Comparison of ENCODE assay signal across 9 cellular contexts in genomic region chr1:155081472-155082300, GRCh38. TPM values are rescaled to one million over a fixed set of nuclear protein-coding genes. Genes with fewer than 3 reads are reported as not detected.
DNase-seq lines count a peak whose midpoint lies in the region; ATAC-seq and TF ChIP-seq lines count a peak whose summit lies in the region.
"Had no signal": no experiment of that assay in that cellular context is flagged by ENCODE, and none has a peak within 500 bp of the region (broad histone marks: within the 10 kb centered on the region; RNA-seq: fewer than 3 reads in every experiment).

No MANE protein-coding gene starts in this region.

- H3K36me3 ChIP-seq in H7 (replicated peaks; ENCODE audit: control insufficient read depth, insufficient read depth, low read length) (no peaks in the 10 kb centered on the region), sigmoid colon (no peaks in the 10 kb centered on the region)

- TF ChIP-seq POLR2A in sigmoid colon (IDR thresholded peaks at IDR 0.05): no peak

- H3K27ac Mint-ChIP-seq in effector memory CD8-positive, alpha-beta T cell: peak overlapping the region in 1 of 2 donors; percentile 3

- DNase-seq in H7 (peak; percentile 79), NOMO-1 treated with dmso at 0.1 percent for 144 hours (lab: John Stamatoyannopoulos, UW; ENCODE audit: unreplicated experiment) (peak; percentile 21), sigmoid colon (peak; percentile 56), epidermal melanocyte (ENCODE audit: insufficient read length, low spot score) (no peak), NCI-H128 (lab: John Stamatoyannopoulos, UW; ENCODE audit: unreplicated experiment) (no peak), NCI-H510A (lab: John Stamatoyannopoulos, UW) (no peak)
- no peak for DNase-seq in effector memory CD8-positive, alpha-beta T cell

- H3K4me1 ChIP-seq in sigmoid colon: peaks cover 0 to 63% (median 62%) of the 10 kb centered on the region in 4 donors

- peaks cover 41 to 45% of the 10 kb centered on the region in 2 donors for H3K4me1 Mint-ChIP-seq in effector memory CD8-positive, alpha-beta T cell (ENCODE audit: low read depth in 2 of 2)

- H3K9me3 ChIP-seq in sigmoid colon: no peaks in the 10 kb centered on the region

- no peaks in the 10 kb centered on the region for H3K9me3 Mint-ChIP-seq in effector memory CD8-positive, alpha-beta T cell

- no peak for TF ChIP-seq CTCF in sigmoid colon (IDR thresholded peaks at IDR 0.05)

- no peak overlapping the region for H3K27ac ChIP-seq in sigmoid colon

- peaks cover 73% of the 10 kb centered on the region for H3K27me3 ChIP-seq in H7 (ENCODE audit: control insufficient read depth, insufficient read depth, low read length)
- H3K27me3 ChIP-seq in sigmoid colon: peaks cover 45 to 58% (median 56%) of the 10 kb centered on the region in 3 donors

- intact Hi-C loops in sigmoid colon (cut with DNase I): no loop called here

- TF ChIP-seq EP300 in sigmoid colon (IDR thresholded peaks at IDR 0.05): no peak

- no peak for ATAC-seq in effector memory CD8-positive, alpha-beta T cell (replicated peaks)

- H3K4me3 Mint-ChIP-seq in effector memory CD8-positive, alpha-beta T cell: peak overlapping the region; percentile 81 to 88

- H3K4me3 ChIP-seq in H7 (ENCODE audit: insufficient read depth, low read depth, low read length) (peak overlapping the region; percentile 19; the same call in 1 of the 2 replicates), sigmoid colon (peak overlapping the region in 2 of 4 donors; percentile 9 to 19)

- H3K36me3 Mint-ChIP-seq in effector memory CD8-positive, alpha-beta T cell (ENCODE audit: insufficient read depth): peaks cover 24% of the 10 kb centered on the region

- WGBS in sigmoid colon, 2 donors: 1 to 3% methylated on average over 68 of the region's 68 CpGs

- peaks cover 40 to 49% of the 10 kb centered on the region in 2 donors for H3K27me3 Mint-ChIP-seq in effector memory CD8-positive, alpha-beta T cell

RNA-seq across cellular contexts. Expression of gene EFNA3, which starts 3.0 kb away (rescaled TPM):
- total RNA-seq in H7 (2014; rRNA removed; shearing (Covaris generic)): 17.5 and 24.9 TPM in 2 replicates
- 1 to 10 TPM in 3 of 4 donors, under 1 TPM in 1; 0.27 to 3.0 (median 1.9) TPM for total RNA-seq in sigmoid colon
- 1 to 10 TPM; 8.4 to 9.0 (median 8.5) TPM for polyA plus RNA-seq in sigmoid colon

RNA-seq across cellular contexts. Expression of gene EFNA4, which starts 18.1 kb away (rescaled TPM):
- total RNA-seq in H7 (2014; rRNA removed; shearing (Covaris generic)): 59.5 and 59.6 TPM in 2 replicates
- 1 to 10 TPM; 1.6 to 5.0 (median 3.1) TPM for total RNA-seq in sigmoid colon
- 10 to 100 TPM; 10.2 to 22.2 (median 12.0) TPM for polyA plus RNA-seq in sigmoid colon

RNA-seq across cellular contexts. Expression of gene ADAM15, which starts 30.6 kb away (rescaled TPM):
- total RNA-seq in H7 (2014; rRNA removed; shearing (Covaris generic)): 34.9 and 35.0 TPM in 2 replicates
- 10 to 100 TPM; 42.6 to 66.7 (median 53.1) TPM for total RNA-seq in sigmoid colon
- polyA plus RNA-seq in sigmoid colon: 100 to 1,000 TPM in 1 of 3 donors, 10 to 100 TPM in 2; 37.8 to 186 (median 55.9) TPM

RNA-seq across cellular contexts. Expression of gene EFNA1, which starts 46.0 kb away (rescaled TPM):
- 4.9 and 6.4 TPM in 2 replicates for total RNA-seq in H7 (2014; rRNA removed; shearing (Covaris generic))
- total RNA-seq in sigmoid colon: 10 to 100 TPM; 15.5 to 22.5 (median 16.4) TPM
- polyA plus RNA-seq in sigmoid colon: 100 to 1,000 TPM in 1 of 3 donors, 10 to 100 TPM in 2; 34.7 to 112 (median 48.1) TPM

RNA-seq across cellular contexts. Expression of gene DCST1, which starts 48.1 kb away (rescaled TPM):
- not detected in 2 replicates for total RNA-seq in H7 (2014; rRNA removed; shearing (Covaris generic))
- total RNA-seq in sigmoid colon: under 1 TPM in 1 of 4 donors, not detected in 3; 0.16 TPM
- polyA plus RNA-seq in sigmoid colon: under 1 TPM in 1 of 3 donors, not detected in 2; 0.09 TPM
- total RNA-seq: pulmonary artery endothelial cell had no signal
- polyA plus RNA-seq: adipose tissue had no signal

Comparison
In these comparisons a context has a peak if more than half of its experiments do, and no peak if none do; other contexts are left out.
1. DNase-seq: peak in H7 (single experiment), NOMO-1 treated with dmso at 0.1 percent for 144 hours (single experiment) and sigmoid colon (single experiment); none in effector memory CD8-positive, alpha-beta T cell (0 of 3), epidermal melanocyte (single experiment), NCI-H128 (single experiment) and NCI-H510A (single experiment).
2. RNA of gene EFNA4, which starts 18.1 kb away (total RNA-seq): 59.5 to 59.6 TPM in H7; 1.6 to 5.0 TPM in sigmoid colon; every median in the first group is over 10 times any median in the second.